In the genomic region with DNA sequence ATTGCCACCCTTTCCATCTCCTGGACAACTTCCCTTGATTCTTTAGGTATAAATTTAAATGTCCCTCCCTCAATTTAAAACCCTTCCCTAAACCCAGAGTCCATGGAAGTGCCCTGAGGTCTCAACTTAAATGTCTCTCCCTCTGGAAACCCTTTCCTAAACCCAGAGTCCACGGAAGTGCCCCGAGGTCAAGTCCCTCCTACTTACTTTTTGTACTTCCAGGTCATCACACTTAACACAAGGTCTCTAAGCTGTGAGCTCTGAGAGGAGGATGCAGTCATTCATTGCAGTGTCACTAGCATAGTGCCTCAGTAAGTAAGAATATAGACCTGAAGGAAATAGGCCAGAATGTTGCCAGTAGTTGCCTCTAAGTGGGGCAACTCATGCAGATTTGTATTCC, we compare ENCODE assay signal across 1 cellular context.
TF ChIP-seq lines count a peak whose summit lies in the region.

No MANE protein-coding gene starts in this region.

TF ChIP-seq in K562, 482 proteins besides CTCF, POLR2A, EP300 and RAD21 (continued from another document):
- TF ChIP-seq, protein P1, sequence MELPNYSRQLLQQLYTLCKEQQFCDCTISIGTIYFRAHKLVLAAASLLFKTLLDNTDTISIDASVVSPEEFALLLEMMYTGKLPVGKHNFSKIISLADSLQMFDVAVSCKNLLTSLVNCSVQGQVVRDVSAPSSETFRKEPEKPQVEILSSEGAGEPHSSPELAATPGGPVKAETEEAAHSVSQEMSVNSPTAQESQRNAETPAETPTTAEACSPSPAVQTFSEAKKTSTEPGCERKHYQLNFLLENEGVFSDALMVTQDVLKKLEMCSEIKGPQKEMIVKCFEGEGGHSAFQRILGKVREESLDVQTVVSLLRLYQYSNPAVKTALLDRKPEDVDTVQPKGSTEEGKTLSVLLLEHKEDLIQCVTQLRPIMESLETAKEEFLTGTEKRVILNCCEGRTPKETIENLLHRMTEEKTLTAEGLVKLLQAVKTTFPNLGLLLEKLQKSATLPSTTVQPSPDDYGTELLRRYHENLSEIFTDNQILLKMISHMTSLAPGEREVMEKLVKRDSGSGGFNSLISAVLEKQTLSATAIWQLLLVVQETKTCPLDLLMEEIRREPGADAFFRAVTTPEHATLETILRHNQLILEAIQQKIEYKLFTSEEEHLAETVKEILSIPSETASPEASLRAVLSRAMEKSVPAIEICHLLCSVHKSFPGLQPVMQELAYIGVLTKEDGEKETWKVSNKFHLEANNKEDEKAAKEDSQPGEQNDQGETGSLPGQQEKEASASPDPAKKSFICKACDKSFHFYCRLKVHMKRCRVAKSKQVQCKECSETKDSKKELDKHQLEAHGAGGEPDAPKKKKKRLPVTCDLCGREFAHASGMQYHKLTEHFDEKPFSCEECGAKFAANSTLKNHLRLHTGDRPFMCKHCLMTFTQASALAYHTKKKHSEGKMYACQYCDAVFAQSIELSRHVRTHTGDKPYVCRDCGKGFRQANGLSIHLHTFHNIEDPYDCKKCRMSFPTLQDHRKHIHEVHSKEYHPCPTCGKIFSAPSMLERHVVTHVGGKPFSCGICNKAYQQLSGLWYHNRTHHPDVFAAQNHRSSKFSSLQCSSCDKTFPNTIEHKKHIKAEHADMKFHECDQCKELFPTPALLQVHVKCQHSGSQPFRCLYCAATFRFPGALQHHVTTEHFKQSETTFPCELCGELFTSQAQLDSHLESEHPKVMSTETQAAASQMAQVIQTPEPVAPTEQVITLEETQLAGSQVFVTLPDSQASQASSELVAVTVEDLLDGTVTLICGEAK (IDR thresholded peaks at IDR 0.05): peak; percentile 39; the same call in 1 of the 2 replicates
- TF ChIP-seq, protein P1 (CRISPR knock-in tag; IDR thresholded peaks at IDR 0.05): no peak
- 0 out of 2 replicates have a peak, but pooled peaks have one; percentile 18 for TF ChIP-seq GABPA (tag; conservative IDR thresholded peaks at IDR 0.05; ENCODE audit: low read depth)
- TF ChIP-seq CHAMP1 (IDR thresholded peaks at IDR 0.05): no peak
- TF ChIP-seq POLR3G (IDR thresholded peaks at IDR 0.05; ENCODE audit: extremely low read depth, insufficient read length, insufficient replicate concordance): no peak
- peak; percentile 75 for TF ChIP-seq NR2C1 (IDR thresholded peaks at IDR 0.05)
- peak; percentile 78 for TF ChIP-seq NR2C1 (tag; IDR thresholded peaks at IDR 0.05)
